In the genomic region with DNA sequence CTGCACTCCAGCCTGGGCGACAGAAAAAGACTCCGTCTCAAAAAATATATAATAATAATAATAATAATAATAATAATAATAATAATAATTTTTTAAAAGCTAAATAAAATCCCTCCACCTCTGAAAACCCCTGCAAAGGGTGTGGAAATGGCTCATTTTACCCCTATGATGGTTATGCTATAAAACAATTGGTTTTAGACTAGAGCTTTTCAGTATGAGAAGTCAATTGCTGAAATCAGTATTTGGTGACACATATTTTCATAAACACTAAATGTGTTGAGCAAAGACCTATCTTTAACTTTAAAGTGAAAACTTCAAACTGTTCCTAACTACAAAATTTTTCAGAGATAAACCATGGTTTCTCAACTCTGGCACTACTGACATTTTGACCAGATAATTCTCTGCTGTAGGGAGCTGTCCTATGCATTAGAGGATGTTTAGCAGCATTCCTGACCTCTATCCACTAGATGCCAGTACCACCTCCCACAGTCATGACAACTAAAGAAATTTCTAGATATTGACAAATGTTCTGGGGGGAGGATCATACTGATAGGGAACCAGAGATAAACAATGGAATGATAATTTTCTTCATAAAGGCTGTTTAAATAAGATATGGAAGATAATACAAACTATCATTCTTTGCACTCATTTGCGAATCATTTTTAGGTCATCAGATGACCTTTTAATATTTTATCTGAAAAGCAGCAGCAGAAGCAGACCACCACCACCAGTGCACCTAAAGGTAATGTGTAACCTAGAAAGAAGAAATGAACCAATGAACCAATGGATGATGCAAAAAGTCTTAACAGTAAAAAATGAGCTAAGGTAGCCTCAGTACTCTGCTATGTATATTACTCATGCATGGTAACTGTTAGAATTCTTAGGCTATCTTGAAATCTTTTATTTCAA, we compare ENCODE assay signal across 28 cellular contexts. TPM values are rescaled to one million over a fixed set of nuclear protein-coding genes. Genes with fewer than 3 reads are reported as not detected.
A peak's percentile ranks its signal among the peaks of the same experiment; 100 is the strongest.
DNase-seq lines count a peak whose midpoint lies in the region; ATAC-seq, FAIRE-seq and TF ChIP-seq lines count a peak whose summit lies in the region.
"Had no signal": no experiment of that assay in that cellular context is flagged by ENCODE, and none has a peak within 500 bp of the region (broad histone marks: within the 10 kb centered on the region; RNA-seq: fewer than 3 reads in every experiment).

No MANE protein-coding gene starts in this region.

- no peaks in the 10 kb centered on the region for H3K27me3 Mint-ChIP-seq in HFFc6 (ENCODE audit: insufficient read depth)
- H3K27me3 Mint-ChIP-seq: activated B cell treated with CpG ODN at 0.5 μM for 24 hours; activated T-cell treated with anti-CD3 and anti-CD28 coated beads, Interleukin-2, amount 50 U/mL, for 24 hours; CD4-positive, alpha-beta memory T cell; progenitor cell of endocrine pancreas had no signal

- no peak overlapping the region for H3K27ac ChIP-seq in foreskin keratinocyte
- H3K27ac ChIP-seq: ascending aorta, heart right ventricle, thoracic aorta had no signal

- TF ChIP-seq CTCF in HFFc6 (IDR thresholded peaks at IDR 0.05): no peak
- TF ChIP-seq CTCF in foreskin keratinocyte (conservative IDR thresholded peaks at IDR 0.05): peak; percentile 8

- no peak for ATAC-seq in foreskin keratinocyte
- ATAC-seq in GM21515 (IDR thresholded peaks at IDR 0.05; ENCODE audit: unreplicated experiment): no peak
- ATAC-seq: heart right ventricle, left ventricle myocardium superior, mucosa of descending colon had no signal

- peak overlapping the region; percentile 77 for H3K27ac Mint-ChIP-seq in HFFc6
- H3K27ac Mint-ChIP-seq: activated B cell treated with CpG ODN at 0.5 μM for 24 hours; activated T-cell treated with anti-CD3 and anti-CD28 coated beads, Interleukin-2, amount 50 U/mL, for 24 hours; progenitor cell of endocrine pancreas had no signal

- H3K4me1 ChIP-seq in adipocyte (ENCODE audit: control insufficient read depth, insufficient read depth, low read length) (peaks cover 9% of the 10 kb centered on the region), foreskin keratinocyte (no peaks in the 10 kb centered on the region)
- H3K4me1 ChIP-seq: ascending aorta had no signal

- H3K4me3 ChIP-seq in adipocyte (ENCODE audit: low read length): no peak overlapping the region
- H3K4me3 ChIP-seq: ascending aorta, heart right ventricle, mucosa of descending colon, thoracic aorta had no signal

- FAIRE-seq in GM12891 (lab: Jason Lieb, UNC): no peak

- no peak overlapping the region for H3K4me3 Mint-ChIP-seq in HFFc6
- H3K4me3 Mint-ChIP-seq: activated B cell treated with CpG ODN at 0.5 μM for 24 hours; activated T-cell treated with anti-CD3 and anti-CD28 coated beads, Interleukin-2, amount 50 U/mL, for 24 hours; CD4-positive, alpha-beta memory T cell; neural crest cell had no signal

- H3K9ac ChIP-seq in adipocyte (ENCODE audit: low read length): no peak overlapping the region

- no peaks in the 10 kb centered on the region for H3K9me3 Mint-ChIP-seq in HFFc6
- H3K9me3 Mint-ChIP-seq: activated B cell treated with CpG ODN at 0.5 μM for 24 hours; activated T-cell treated with anti-CD3 and anti-CD28 coated beads, Interleukin-2, amount 50 U/mL, for 24 hours; CD4-positive, alpha-beta memory T cell; neural crest cell had no signal

- H3K27me3 ChIP-seq in adipocyte (replicated peaks; ENCODE audit: control insufficient read depth, insufficient read depth, low read length) (no peaks in the 10 kb centered on the region), foreskin keratinocyte (no peaks in the 10 kb centered on the region)
- H3K27me3 ChIP-seq: ascending aorta, heart right ventricle had no signal

- no peaks in the 10 kb centered on the region for H3K36me3 ChIP-seq in adipocyte (ENCODE audit: control insufficient read depth, insufficient read depth, low read length, severe bottlenecking)
- H3K36me3 ChIP-seq: ascending aorta, thoracic aorta had no signal

- peak; percentile 47 for DNase-seq in AG08396 (ENCODE audit: low spot score)
- peak; percentile 46 for DNase-seq in HFFc6
- peak; percentile 38 for DNase-seq in adipocyte (ENCODE audit: low read depth)
- peak in 1 of 2 donors; percentile 10 for DNase-seq in foreskin keratinocyte
- DNase-seq in RKO (ENCODE audit: low spot score): no peak
- DNase-seq in GM12891 (ENCODE audit: insufficient read length, low spot score): no peak
- no peak for DNase-seq in germinal center (ENCODE audit: low spot score)
- DNase-seq: activated B cell treated with CpG ODN at 0.5 μM for 24 hours; activated naive CD4-positive, alpha-beta T cell treated with anti-CD3 and anti-CD28 coated beads, Interleukin-2, amount 50 U/mL, for 16 hours; activated T-cell treated with anti-CD3 and anti-CD28 coated beads, Interleukin-2, amount 50 U/mL, for 24 hours; CD4-positive, alpha-beta memory T cell; cerebellar nuclear complex; DMS79; effector memory CD4-positive, alpha-beta T cell; heart right ventricle; left ventricle myocardium superior; mucosa of descending colon; NCI-H2107; NCI-H526 treated with DMSO at 0.1 percent for 48 hours; SHP77 treated with DMSO at 0.1 percent for 48 hours; stimulated activated CD4-positive, alpha-beta T cell treated with anti-CD3 and anti-CD28 coated beads, Interleukin-1b, Interleukin-23, amount 100 ng/mL, for 48 hours; stimulated activated naive CD4-positive, alpha-beta T cell; T-helper 1 cell had no signal

- H3K36me3 Mint-ChIP-seq in HFFc6 (ENCODE audit: low read depth): no peaks in the 10 kb centered on the region

- no peaks in the 10 kb centered on the region for H3K9me3 ChIP-seq in adipocyte (ENCODE audit: control insufficient read depth, low read length)
- H3K9me3 ChIP-seq: ascending aorta, heart right ventricle, mucosa of descending colon, thoracic aorta had no signal

- no peak for TF ChIP-seq POLR2A in GM12891 (IDR thresholded peaks at IDR 0.05; ENCODE audit: low read depth, low read length)

- H3K4me1 Mint-ChIP-seq in HFFc6 (ENCODE audit: low read depth): peaks cover 17% of the 10 kb centered on the region
- H3K4me1 Mint-ChIP-seq: activated B cell treated with CpG ODN at 0.5 μM for 24 hours, neural crest cell had no signal

TF ChIP-seq in GM12891, 5 proteins besides CTCF, POLR2A, EP300 and RAD21:
- no peak for TF ChIP-seq PAX5 (IDR thresholded peaks at IDR 0.05; ENCODE audit: insufficient read depth, low read length, severe bottlenecking)
- no peak for TF ChIP-seq TAF1 (IDR thresholded peaks at IDR 0.05; ENCODE audit: low read depth, low read length)
- no peak for TF ChIP-seq SPI1 (IDR thresholded peaks at IDR 0.05; ENCODE audit: low read depth, low read length)
- TF ChIP-seq POU2F2 (IDR thresholded peaks at IDR 0.05; ENCODE audit: low read depth, low read length): no peak
- no peak for TF ChIP-seq POLR2AphosphoS5 (IDR thresholded peaks at IDR 0.05; ENCODE audit: low read depth, low read length)
TF ChIP-seq in GM12891: peak in this region for 0.

RNA-seq across cellular contexts. Expression of gene PTPN9, which starts 13.8 kb away (rescaled TPM):
- 10 to 100 TPM; 27.9 to 36.3 (median 33.6) TPM for total RNA-seq in HFFc6 (2021; fragmentation: NEBNext Ultra II Directional; extraction: Animal tissue kit (Norgen Biotek cat#: 25700))
- total RNA-seq in foreskin keratinocyte: 27.0 and 29.3 TPM in 2 replicates
- 15.6 and 18.1 TPM in 2 replicates for polyA plus RNA-seq in foreskin keratinocyte
- 14.4 TPM for polyA plus RNA-seq in GM12891 (2012; ENCODE audit: low read depth, missing spikeins)

Comparison
In these comparisons a context has a peak if more than half of its experiments do, and no peak if none do; other contexts are left out.
1. DNase-seq: peak in AG08396 (single experiment), HFFc6 (single experiment) and adipocyte (single experiment); none in RKO (single experiment), GM12891 (single experiment) and germinal center (single experiment).